Comparison of ENCODE assay signal across 8 cellular contexts in genomic region chr4:95547708-95548471, GRCh38. TPM values are rescaled to one million over a fixed set of nuclear protein-coding genes. Genes with fewer than 3 reads are reported as not detected.
A peak's percentile ranks its signal among the peaks of the same experiment; 100 is the strongest.
DNase-seq lines count a peak whose midpoint lies in the region; ATAC-seq and TF ChIP-seq lines count a peak whose summit lies in the region.

No MANE protein-coding gene starts in this region.

- TF ChIP-seq CTCF in fibroblast of the aortic adventitia (IDR thresholded peaks at IDR 0.05; ENCODE audit: insufficient read depth, low read length) = no peak

- H3K4me3 ChIP-seq in fibroblast of the aortic adventitia (ENCODE audit: low read depth, low read length) = peak overlapping the region; percentile 70
- no peak overlapping the region for H3K4me3 ChIP-seq in CD8-positive, alpha-beta memory T cell (ENCODE audit: low read length)

- H3K4me1 Mint-ChIP-seq in natural killer cell treated with Interleukin-12 subunit alpha and Interleukin-12 subunit beta and Interleukin-15 and Interleukin-18, amount 100 ng/mL, for 72 hours (ENCODE audit: low read depth in 2 of 2) = peaks cover 5 to 16% of the 10 kb centered on the region in 2 donors
- peaks cover 0 to 15% (median 11%) of the 10 kb centered on the region in 3 donors for H3K4me1 Mint-ChIP-seq in CD8-positive, alpha-beta memory T cell

- no peaks in the 10 kb centered on the region for H3K4me1 ChIP-seq in CD8-positive, alpha-beta memory T cell (ENCODE audit: insufficient read depth, low read length)

- H3K27me3 ChIP-seq in CD8-positive, alpha-beta memory T cell (ENCODE audit: insufficient read depth, low read length, poor library complexity, severe bottlenecking) = peaks cover 5% of the 10 kb centered on the region

- ATAC-seq in SK-N-SH treated with all-trans-retinoic acid at 6 μM for 48 hours (peak; percentile 2; the same call in 2 of the 3 replicates), HG03097 (IDR thresholded peaks at IDR 0.05; ENCODE audit: low FRiP score, unreplicated experiment) (no peak)
- no peak for ATAC-seq in natural killer cell treated with Interleukin-12 subunit alpha and Interleukin-12 subunit beta and Interleukin-15 and Interleukin-18, amount 100 ng/mL, for 72 hours

- peaks cover 13 to 22% of the 10 kb centered on the region in 2 donors for H3K27me3 Mint-ChIP-seq in natural killer cell treated with Interleukin-12 subunit alpha and Interleukin-12 subunit beta and Interleukin-15 and Interleukin-18, amount 100 ng/mL, for 72 hours
- peaks cover 16 to 46% of the 10 kb centered on the region in 2 donors for H3K27me3 Mint-ChIP-seq in CD8-positive, alpha-beta memory T cell

- H3K27ac ChIP-seq in CD8-positive, alpha-beta memory T cell (ENCODE audit: low read depth, low read length) = no peak overlapping the region

- H3K9me3 ChIP-seq in CD8-positive, alpha-beta memory T cell (ENCODE audit: low read length) = no peaks in the 10 kb centered on the region

- no peaks in the 10 kb centered on the region for H3K36me3 ChIP-seq in CD8-positive, alpha-beta memory T cell (ENCODE audit: insufficient read depth, low read length)

- H3K27ac Mint-ChIP-seq in natural killer cell treated with Interleukin-12 subunit alpha and Interleukin-12 subunit beta and Interleukin-15 and Interleukin-18, amount 100 ng/mL, for 72 hours = no peak overlapping the region
- H3K27ac Mint-ChIP-seq in CD8-positive, alpha-beta memory T cell = peak overlapping the region in 1 of 8 donors; percentile 24

- no peaks in the 10 kb centered on the region for H3K36me3 Mint-ChIP-seq in natural killer cell treated with Interleukin-12 subunit alpha and Interleukin-12 subunit beta and Interleukin-15 and Interleukin-18, amount 100 ng/mL, for 72 hours
- no peaks in the 10 kb centered on the region for H3K36me3 Mint-ChIP-seq in CD8-positive, alpha-beta memory T cell

- POLR2A ChIA-PET in CD8-positive, alpha-beta memory T cell (lab: Charles Lee) = no interaction called here

- DNase-seq in AG20443 (ENCODE audit: low spot score) (peak; percentile 18), fibroblast of the aortic adventitia (ENCODE audit: low read depth) (peak; percentile 33), DMS114 treated with DMSO at 0.1 percent for 48 hours (lab: John Stamatoyannopoulos, UW; ENCODE audit: unreplicated experiment) (no peak), SHP77 (lab: John Stamatoyannopoulos, UW) (no peak)
- no peak for DNase-seq in natural killer cell treated with Interleukin-12 subunit alpha and Interleukin-12 subunit beta and Interleukin-15 and Interleukin-18, amount 100 ng/mL, for 72 hours (ENCODE audit: low spot score)
- DNase-seq in CD8-positive, alpha-beta memory T cell = no peak

- no peaks in the 10 kb centered on the region for H3K9me3 Mint-ChIP-seq in natural killer cell treated with Interleukin-12 subunit alpha and Interleukin-12 subunit beta and Interleukin-15 and Interleukin-18, amount 100 ng/mL, for 72 hours
- H3K9me3 Mint-ChIP-seq in CD8-positive, alpha-beta memory T cell = peaks cover 0 to 7% (median 0%) of the 10 kb centered on the region in 5 donors

- CTCF ChIA-PET in CD8-positive, alpha-beta memory T cell (lab: Charles Lee) = no interaction called here

- H3K4me3 Mint-ChIP-seq in natural killer cell treated with Interleukin-12 subunit alpha and Interleukin-12 subunit beta and Interleukin-15 and Interleukin-18, amount 100 ng/mL, for 72 hours = peak overlapping the region; percentile 45
- H3K4me3 Mint-ChIP-seq in CD8-positive, alpha-beta memory T cell = no peak overlapping the region

TF ChIP-seq in SK-N-SH treated with all-trans-retinoic acid at 6 μM for 48 hours, 23 proteins besides CTCF, POLR2A, EP300 and RAD21:
- TF ChIP-seq, protein P1, sequence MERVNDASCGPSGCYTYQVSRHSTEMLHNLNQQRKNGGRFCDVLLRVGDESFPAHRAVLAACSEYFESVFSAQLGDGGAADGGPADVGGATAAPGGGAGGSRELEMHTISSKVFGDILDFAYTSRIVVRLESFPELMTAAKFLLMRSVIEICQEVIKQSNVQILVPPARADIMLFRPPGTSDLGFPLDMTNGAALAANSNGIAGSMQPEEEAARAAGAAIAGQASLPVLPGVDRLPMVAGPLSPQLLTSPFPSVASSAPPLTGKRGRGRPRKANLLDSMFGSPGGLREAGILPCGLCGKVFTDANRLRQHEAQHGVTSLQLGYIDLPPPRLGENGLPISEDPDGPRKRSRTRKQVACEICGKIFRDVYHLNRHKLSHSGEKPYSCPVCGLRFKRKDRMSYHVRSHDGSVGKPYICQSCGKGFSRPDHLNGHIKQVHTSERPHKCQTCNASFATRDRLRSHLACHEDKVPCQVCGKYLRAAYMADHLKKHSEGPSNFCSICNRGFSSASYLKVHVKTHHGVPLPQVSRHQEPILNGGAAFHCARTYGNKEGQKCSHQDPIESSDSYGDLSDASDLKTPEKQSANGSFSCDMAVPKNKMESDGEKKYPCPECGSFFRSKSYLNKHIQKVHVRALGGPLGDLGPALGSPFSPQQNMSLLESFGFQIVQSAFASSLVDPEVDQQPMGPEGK (CRISPR knock-in tag; IDR thresholded peaks at IDR 0.05; ENCODE audit: borderline replicate concordance) = no peak
- TF ChIP-seq PPARA (CRISPR knock-in tag; IDR thresholded peaks at IDR 0.05; ENCODE audit: borderline replicate concordance) = no peak
- TF ChIP-seq TOX (CRISPR knock-in tag; IDR thresholded peaks at IDR 0.05; ENCODE audit: borderline replicate concordance) = no peak
- TF ChIP-seq ZNF565 (CRISPR knock-in tag; conservative IDR thresholded peaks at IDR 0.05; ENCODE audit: low read depth) = no peak
- TF ChIP-seq, protein P2, sequence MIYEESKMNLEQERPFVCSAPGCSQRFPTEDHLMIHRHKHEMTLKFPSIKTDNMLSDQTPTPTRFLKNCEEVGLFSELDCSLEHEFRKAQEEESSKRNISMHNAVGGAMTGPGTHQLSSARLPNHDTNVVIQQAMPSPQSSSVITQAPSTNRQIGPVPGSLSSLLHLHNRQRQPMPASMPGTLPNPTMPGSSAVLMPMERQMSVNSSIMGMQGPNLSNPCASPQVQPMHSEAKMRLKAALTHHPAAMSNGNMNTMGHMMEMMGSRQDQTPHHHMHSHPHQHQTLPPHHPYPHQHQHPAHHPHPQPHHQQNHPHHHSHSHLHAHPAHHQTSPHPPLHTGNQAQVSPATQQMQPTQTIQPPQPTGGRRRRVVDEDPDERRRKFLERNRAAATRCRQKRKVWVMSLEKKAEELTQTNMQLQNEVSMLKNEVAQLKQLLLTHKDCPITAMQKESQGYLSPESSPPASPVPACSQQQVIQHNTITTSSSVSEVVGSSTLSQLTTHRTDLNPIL (CRISPR knock-in tag; IDR thresholded peaks at IDR 0.05; ENCODE audit: low read depth) = no peak

RNA-seq across cellular contexts. Expression of gene UNC5C, which starts 0.9 kb away (rescaled TPM):
- 0.90 and 2.2 TPM in 2 replicates for total RNA-seq in fibroblast of the aortic adventitia (ENCODE audit: low replicate concordance)
- total RNA-seq in natural killer cell treated with Interleukin-12 subunit alpha and Interleukin-12 subunit beta and Interleukin-15 and Interleukin-18, amount 100 ng/mL, for 72 hours = not detected
- total RNA-seq in CD8-positive, alpha-beta memory T cell = not detected
- not detected for polyA plus RNA-seq in CD8-positive, alpha-beta memory T cell

Comparison
In these comparisons a context has a peak if more than half of its experiments do, and no peak if none do; other contexts are left out.
1. DNase-seq: peak in AG20443 (single experiment) and fibroblast of the aortic adventitia (single experiment); none in natural killer cell treated with Interleukin-12 subunit alpha and Interleukin-12 subunit beta and Interleukin-15 and Interleukin-18, amount 100 ng/mL, for 72 hours (single experiment), CD8-positive, alpha-beta memory T cell (0 of 5), DMS114 treated with DMSO at 0.1 percent for 48 hours (single experiment) and SHP77 (0 of 2).